Comparison of ENCODE assay signal across 1 cellular context in the genomic region with DNA sequence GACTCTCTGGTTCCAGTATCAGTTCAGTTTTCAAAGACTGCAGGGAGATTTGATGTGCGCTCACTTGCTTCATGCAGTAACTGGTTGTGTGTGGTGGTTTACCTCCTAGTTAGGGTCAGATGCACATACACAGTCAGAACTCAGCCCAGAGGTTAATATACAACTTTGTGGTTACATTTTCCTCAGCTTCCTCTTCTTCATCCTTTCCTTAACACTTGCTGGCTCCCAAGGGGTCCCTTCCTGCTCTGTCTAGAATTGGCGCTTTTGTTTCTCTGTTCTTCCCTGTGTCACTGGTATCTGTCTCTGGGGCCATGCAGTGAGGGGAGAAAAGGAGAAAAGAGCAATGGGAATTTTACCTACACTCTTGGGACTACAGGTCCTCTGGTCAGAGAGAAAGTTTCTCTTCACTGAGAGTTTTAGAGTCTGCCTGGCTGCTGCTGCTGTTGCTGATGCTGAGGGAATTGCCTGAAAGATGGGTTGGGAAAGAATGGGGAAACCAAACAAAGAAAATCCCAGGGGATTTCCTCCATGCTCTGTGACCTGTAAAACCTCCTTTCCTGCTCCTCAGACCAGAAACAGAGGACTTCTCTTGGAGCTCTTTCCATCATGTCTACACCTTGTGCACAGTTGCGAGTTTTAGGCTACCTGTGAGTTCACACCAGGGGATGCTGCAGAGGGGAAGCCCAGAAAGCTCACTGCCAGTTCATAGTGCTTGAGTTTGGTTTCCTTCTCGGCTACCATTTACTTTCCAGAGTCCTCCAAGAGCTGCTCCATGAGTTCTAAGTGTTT.
TF ChIP-seq lines count a peak whose summit lies in the region.

No MANE protein-coding gene starts in this region.

TF ChIP-seq in GM12878, 131 proteins besides CTCF, POLR2A, EP300 and RAD21 (continued from another document and continues in another):
- TF ChIP-seq RELB (IDR thresholded peaks at IDR 0.05; ENCODE audit: low read depth) (peak; percentile 94), ETV6 (conservative IDR thresholded peaks at IDR 0.05 in 1 of 2, IDR thresholded peaks at IDR 0.05 in 1 of 2; ENCODE audit: borderline replicate concordance in 1 of 2, low read depth in 1 of 2) (no peak), CBFB (IDR thresholded peaks at IDR 0.05; ENCODE audit: low read depth) (no peak), NRF1 (conservative IDR thresholded peaks at IDR 0.05; ENCODE audit: low read depth, low read length) (no peak), IRF4 (IDR thresholded peaks at IDR 0.05; ENCODE audit: low read depth, low read length) (no peak), CHD1 (IDR thresholded peaks at IDR 0.05; ENCODE audit: low read depth, low read length) (no peak), SRF (IDR thresholded peaks at IDR 0.05; ENCODE audit: low read depth in 2 of 2, low read length in 2 of 2) (no peak), EGR1 (IDR thresholded peaks at IDR 0.05; ENCODE audit: borderline replicate concordance in 1 of 2, low read depth in 2 of 2, low read length in 2 of 2) (no peak), MTA2 (IDR thresholded peaks at IDR 0.05; ENCODE audit: low read depth) (peak; percentile 88), IKZF2 (IDR thresholded peaks at IDR 0.05) (peak; percentile 99), BCL11A (IDR thresholded peaks at IDR 0.05; ENCODE audit: low read depth, low read length) (peak; percentile 65), CEBPZ (IDR thresholded peaks at IDR 0.05; ENCODE audit: low read depth, low read length) (no peak), MEF2B (IDR thresholded peaks at IDR 0.05; ENCODE audit: partially characterized antibody, poor library complexity, severe bottlenecking) (peak; percentile 98), RELA (IDR thresholded peaks at IDR 0.05; ENCODE audit: borderline replicate concordance, partially characterized antibody) (no peak), SP1 (IDR thresholded peaks at IDR 0.05; ENCODE audit: low read depth, low read length) (no peak), ZNF217 (IDR thresholded peaks at IDR 0.05) (no peak; the same call in 1 of the 2 replicates), ZNF207 (IDR thresholded peaks at IDR 0.05; ENCODE audit: borderline replicate concordance) (no peak), HSF1 (IDR thresholded peaks at IDR 0.05; ENCODE audit: low read depth, low read length) (no peak), BACH1 (IDR thresholded peaks at IDR 0.05; ENCODE audit: borderline replicate concordance) (no peak), GATAD2B (conservative IDR thresholded peaks at IDR 0.05; ENCODE audit: low read depth) (peak; percentile 97), EED (IDR thresholded peaks at IDR 0.05; ENCODE audit: low read depth) (peak; percentile 70; the same call in 1 of the 2 replicates), KLF5 (IDR thresholded peaks at IDR 0.05; ENCODE audit: partially characterized antibody) (no peak), BCLAF1 (IDR thresholded peaks at IDR 0.05) (no peak), TCF12 (IDR thresholded peaks at IDR 0.05; ENCODE audit: low read depth, low read length) (0 out of 2 replicates have a peak, but pooled peaks have one; percentile 8), MTA3 (IDR thresholded peaks at IDR 0.05; ENCODE audit: borderline replicate concordance, low read length) (no peak), ZZZ3 (IDR thresholded peaks at IDR 0.05; ENCODE audit: control insufficient read depth, insufficient read length, low read depth) (no peak), WRNIP1 (IDR thresholded peaks at IDR 0.05; ENCODE audit: borderline replicate concordance, low read depth, low read length) (no peak), USF1 (IDR thresholded peaks at IDR 0.05; ENCODE audit: borderline replicate concordance, extremely low read length, insufficient read depth, low read depth, low read length) (no peak), SIN3A (IDR thresholded peaks at IDR 0.05; ENCODE audit: low read depth, low read length) (no peak), E4F1 (IDR thresholded peaks at IDR 0.05; ENCODE audit: borderline replicate concordance, partially characterized antibody) (no peak), NR2C2 (IDR thresholded peaks at IDR 0.05; ENCODE audit: borderline replicate concordance, control insufficient read depth, insufficient read length, low read depth) (no peak), CUX1 (IDR thresholded peaks at IDR 0.05; ENCODE audit: insufficient replicate concordance, low read depth, low read length) (peak; percentile 87), CHD4 (IDR thresholded peaks at IDR 0.05) (no peak), SMC3 (IDR thresholded peaks at IDR 0.05; ENCODE audit: borderline replicate concordance, low read length) (no peak)
- TF ChIP-seq, protein P1, sequence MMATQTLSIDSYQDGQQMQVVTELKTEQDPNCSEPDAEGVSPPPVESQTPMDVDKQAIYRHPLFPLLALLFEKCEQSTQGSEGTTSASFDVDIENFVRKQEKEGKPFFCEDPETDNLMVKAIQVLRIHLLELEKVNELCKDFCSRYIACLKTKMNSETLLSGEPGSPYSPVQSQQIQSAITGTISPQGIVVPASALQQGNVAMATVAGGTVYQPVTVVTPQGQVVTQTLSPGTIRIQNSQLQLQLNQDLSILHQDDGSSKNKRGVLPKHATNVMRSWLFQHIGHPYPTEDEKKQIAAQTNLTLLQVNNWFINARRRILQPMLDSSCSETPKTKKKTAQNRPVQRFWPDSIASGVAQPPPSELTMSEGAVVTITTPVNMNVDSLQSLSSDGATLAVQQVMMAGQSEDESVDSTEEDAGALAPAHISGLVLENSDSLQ (IDR thresholded peaks at IDR 0.05): no peak; the same call in 1 of the 2 replicates
